1 cellular context compared by ENCODE assay signal in genomic region chr10:58797356-58797755, GRCh38.
TF ChIP-seq lines count a peak whose summit lies in the region.

No MANE protein-coding gene starts in this region.

TF ChIP-seq in SK-N-SH, 30 proteins besides CTCF, POLR2A, EP300 and RAD21:
- TF ChIP-seq CHD2 (IDR thresholded peaks at IDR 0.05; ENCODE audit: low read length, partially characterized antibody) (no peak), FOSL2 (IDR thresholded peaks at IDR 0.05; ENCODE audit: borderline replicate concordance, low read depth) (peak; percentile 12; the same call in 1 of the 2 replicates)
